Comparison of ENCODE assay signal across 26 cellular contexts in genomic region chrX:149569770-149570169, GRCh38. TPM values are rescaled to one million over a fixed set of nuclear protein-coding genes. Genes with fewer than 3 reads are reported as not detected.
"Had no signal": no experiment of that assay in that cellular context is flagged by ENCODE, and none has a peak within 500 bp of the region (broad histone marks: within the 10 kb centered on the region; RNA-seq: fewer than 3 reads in every experiment).

No MANE protein-coding gene starts in this region.

- H3K27ac Mint-ChIP-seq: activated CD4-positive, alpha-beta memory T cell treated with anti-CD3 and anti-CD28 coated beads, Interleukin-2, amount 10 ng/mL, durations not matched to agents 7 days and 5 days; activated naive CD4-positive, alpha-beta T cell treated with anti-CD3 and anti-CD28 coated beads, Interleukin-2, amount 50 U/mL, for 24 hours; effector memory CD8-positive, alpha-beta T cell; nephron; stimulated activated naive B cell treated with anti-CD40 and anti-IgM and Interleukin-4, amounts not matched to agents 10 μg/mL and 1 μg/mL and 100 μg/mL, for 72 hours; T-helper 17 cell had no signal

- H3K27me3 Mint-ChIP-seq: activated CD4-positive, alpha-beta memory T cell treated with anti-CD3 and anti-CD28 coated beads, Interleukin-2, amount 10 ng/mL, durations not matched to agents 7 days and 5 days; activated naive CD4-positive, alpha-beta T cell treated with anti-CD3 and anti-CD28 coated beads, Interleukin-2, amount 50 U/mL, for 24 hours; effector memory CD8-positive, alpha-beta T cell; T-helper 17 cell had no signal

- H3K27me3 ChIP-seq: cardiac muscle cell, spleen, thyroid gland had no signal

- H3K36me3 Mint-ChIP-seq: activated naive CD4-positive, alpha-beta T cell treated with anti-CD3 and anti-CD28 coated beads, Interleukin-2, amount 50 U/mL, for 24 hours; stimulated activated naive B cell treated with anti-CD40 and anti-IgM and Interleukin-4, amounts not matched to agents 10 μg/mL and 1 μg/mL and 100 μg/mL, for 72 hours had no signal

- H3K9me3 Mint-ChIP-seq: activated CD4-positive, alpha-beta memory T cell treated with anti-CD3 and anti-CD28 coated beads, Interleukin-2, amount 10 ng/mL, durations not matched to agents 7 days and 5 days; activated naive CD4-positive, alpha-beta T cell treated with anti-CD3 and anti-CD28 coated beads, Interleukin-2, amount 50 U/mL, for 24 hours; activated T-cell treated with anti-CD3 and anti-CD28 coated beads, Interleukin-2, amount 50 U/mL, for 4 hours; effector memory CD8-positive, alpha-beta T cell; stimulated activated naive B cell treated with anti-CD40 and anti-IgM and Interleukin-4, amounts not matched to agents 10 μg/mL and 1 μg/mL and 100 μg/mL, for 72 hours had no signal

- H3K4me1 Mint-ChIP-seq: activated naive CD4-positive, alpha-beta T cell treated with anti-CD3 and anti-CD28 coated beads, Interleukin-2, amount 50 U/mL, for 24 hours; nephron; stimulated activated naive B cell treated with anti-CD40 and anti-IgM and Interleukin-4, amounts not matched to agents 10 μg/mL and 1 μg/mL and 100 μg/mL, for 72 hours; T-helper 17 cell had no signal

- ATAC-seq: effector memory CD8-positive, alpha-beta T cell; left lobe of liver; stimulated activated naive B cell treated with anti-CD40 and anti-IgM and Interleukin-4, amounts not matched to agents 10 μg/mL and 1 μg/mL and 100 μg/mL, for 72 hours; T-helper 17 cell had no signal

- H3K4me1 ChIP-seq: spleen had no signal

- DNase-seq: activated CD4-positive, alpha-beta memory T cell treated with anti-CD3 and anti-CD28 coated beads, Interleukin-2, amount 10 ng/mL, durations not matched to agents 7 days and 5 days; activated CD4-positive, alpha-beta T cell treated with anti-CD3 and anti-CD28 coated beads for 1 hour; activated CD8-positive, alpha-beta memory T cell treated with anti-CD3 and anti-CD28 coated beads, Interleukin-2, amount 50 U/mL, for 4 hours; activated gamma-delta T cell; activated T-cell treated with anti-CD3 and anti-CD28 coated beads, Interleukin-2, amount 50 U/mL, for 4 hours; effector memory CD8-positive, alpha-beta T cell; kidney; midbrain; spleen; stimulated activated CD4-positive, alpha-beta T cell treated with anti-CD3 and anti-CD28 coated beads, Interleukin-4, amount 100 ng/mL, for 4 hours; stimulated activated naive B cell treated with anti-CD40 and anti-IgM and Interleukin-4, amounts not matched to agents 10 μg/mL and 1 μg/mL and 100 μg/mL, for 72 hours; T-helper 17 cell; thyroid gland had no signal

- H3K4me3 Mint-ChIP-seq: activated CD4-positive, alpha-beta memory T cell treated with anti-CD3 and anti-CD28 coated beads, Interleukin-2, amount 10 ng/mL, durations not matched to agents 7 days and 5 days; activated naive CD4-positive, alpha-beta T cell treated with anti-CD3 and anti-CD28 coated beads, Interleukin-2, amount 50 U/mL, for 24 hours; activated T-cell treated with anti-CD3 and anti-CD28 coated beads, Interleukin-2, amount 50 U/mL, for 4 hours; effector memory CD8-positive, alpha-beta T cell; nephron; stimulated activated naive B cell treated with anti-CD40 and anti-IgM and Interleukin-4, amounts not matched to agents 10 μg/mL and 1 μg/mL and 100 μg/mL, for 72 hours; T-helper 17 cell had no signal

- H3K27ac ChIP-seq: cardiac muscle cell, epithelial cell of prostate, spleen, VCaP had no signal

RNA-seq across cellular contexts. Expression of gene MAGEA9B, which starts 17.5 kb away (rescaled TPM):
- total RNA-seq: activated CD4-positive, alpha-beta memory T cell treated with anti-CD3 and anti-CD28 coated beads, Interleukin-2, amount 10 ng/mL, durations not matched to agents 7 days and 5 days; activated T-cell treated with anti-CD3 and anti-CD28 coated beads, Interleukin-2, amount 50 U/mL, for 4 hours; cardiac muscle cell; dermis microvascular lymphatic vessel endothelial cell; fibroblast of lung; frontal cortex; kidney; left lobe of liver; lung; renal cortical epithelial cell; spleen; subcutaneous adipose tissue; T-helper 17 cell; thyroid gland; urinary bladder had no signal
- polyA plus RNA-seq: cardiac muscle cell, fibroblast of lung, lung, urinary bladder had no signal

RNA-seq across cellular contexts. Expression of gene HSFX3, which starts 20.0 kb away (rescaled TPM):
- total RNA-seq: activated CD4-positive, alpha-beta memory T cell treated with anti-CD3 and anti-CD28 coated beads, Interleukin-2, amount 10 ng/mL, durations not matched to agents 7 days and 5 days; activated T-cell treated with anti-CD3 and anti-CD28 coated beads, Interleukin-2, amount 50 U/mL, for 4 hours; cardiac muscle cell; dermis microvascular lymphatic vessel endothelial cell; fibroblast of lung; frontal cortex; kidney; left lobe of liver; lung; renal cortical epithelial cell; spleen; subcutaneous adipose tissue; T-helper 17 cell; thyroid gland; urinary bladder had no signal
- polyA plus RNA-seq: cardiac muscle cell, fibroblast of lung, lung, urinary bladder had no signal

RNA-seq across cellular contexts. Expression of gene HSFX2, which starts 25.3 kb away (rescaled TPM):
- total RNA-seq: activated CD4-positive, alpha-beta memory T cell treated with anti-CD3 and anti-CD28 coated beads, Interleukin-2, amount 10 ng/mL, durations not matched to agents 7 days and 5 days; activated T-cell treated with anti-CD3 and anti-CD28 coated beads, Interleukin-2, amount 50 U/mL, for 4 hours; cardiac muscle cell; left lobe of liver; renal cortical epithelial cell; T-helper 17 cell had no signal
